In genomic region chr1:222643937-222644648, GRCh38 we compare ENCODE assay signal across 8 cellular contexts. TPM values are rescaled to one million over a fixed set of nuclear protein-coding genes. Genes with fewer than 3 reads are reported as not detected.
DNase-seq lines count a peak whose midpoint lies in the region; ATAC-seq and TF ChIP-seq lines count a peak whose summit lies in the region.

No MANE protein-coding gene starts in this region.

- WGBS in esophagus, 2 donors: 1% methylated on average over 42 of the region's 42 CpGs

- peak; percentile 98 for ATAC-seq in GM21737 (IDR thresholded peaks at IDR 0.05; ENCODE audit: unreplicated experiment)

- H3K9me3 ChIP-seq in esophagus (ENCODE audit: control insufficient read depth in 2 of 2, insufficient read depth in 1 of 2, low read depth in 1 of 2, low read length in 1 of 2): no peaks in the 10 kb centered on the region
- no peaks in the 10 kb centered on the region for H3K9me3 ChIP-seq in mucosa of rectum (ENCODE audit: control insufficient read depth in 2 of 2, low read length in 2 of 2)

- peak overlapping the region; percentile 74 to 96 for H3K4me3 ChIP-seq in esophagus (ENCODE audit: low read depth in 1 of 2, low read length in 2 of 2)
- H3K4me3 ChIP-seq in mucosa of rectum (ENCODE audit: low read length in 2 of 2): peak overlapping the region; percentile 82 to 98

- H3K4me1 ChIP-seq in esophagus (ENCODE audit: control insufficient read depth in 2 of 2, insufficient read depth in 2 of 2, low read length in 1 of 2): no peaks in the 10 kb centered on the region
- H3K4me1 ChIP-seq in mucosa of rectum (ENCODE audit: control insufficient read depth in 2 of 2, insufficient read depth in 2 of 2, low read length in 2 of 2): peaks cover 9% of the 10 kb centered on the region in 2 donors

- DNase-seq in DMS79 (lab: John Stamatoyannopoulos, UW): peak; percentile 96
- peak; percentile 92 for DNase-seq in KG1 (lab: John Stamatoyannopoulos, UW)
- DNase-seq in activated T-cell treated with anti-CD3 and anti-CD28 coated beads, Interleukin-2, amount 50 U/mL, for 48 hours: peak; percentile 98 to 99
- peak; percentile 90 to 95 for DNase-seq in stimulated activated CD8-positive, alpha-beta memory T cell treated with anti-CD3 and anti-CD28 coated beads, Interleukin-4, amount 100 ng/mL, for 4 hours (ENCODE audit: low read depth in 2 of 2, low spot score in 1 of 2)

- H3K27me3 ChIP-seq in esophagus (ENCODE audit: control insufficient read depth in 1 of 2, insufficient read depth in 2 of 2, low read length in 2 of 2) (no peaks in the 10 kb centered on the region), mucosa of rectum (ENCODE audit: control insufficient read depth in 2 of 2, insufficient read depth in 2 of 2, low read length in 2 of 2) (no peaks in the 10 kb centered on the region)

- no peaks in the 10 kb centered on the region for H3K36me3 ChIP-seq in esophagus (ENCODE audit: control insufficient read depth in 2 of 2, insufficient read depth in 2 of 2, low read length in 1 of 2)
- H3K36me3 ChIP-seq in mucosa of rectum (ENCODE audit: control insufficient read depth in 2 of 2, insufficient read depth in 2 of 2, low read length in 2 of 2): peaks cover 4 to 7% of the 10 kb centered on the region in 2 donors

- H3K9ac ChIP-seq in mucosa of rectum (ENCODE audit: low read depth in 1 of 2, low read length in 2 of 2): peak overlapping the region; percentile 91 to 94

- H3K27ac ChIP-seq in esophagus (ENCODE audit: low read depth in 2 of 2, low read length in 1 of 2) (peak overlapping the region; percentile 98), mucosa of rectum (ENCODE audit: low read depth in 2 of 2, low read length in 2 of 2) (peak overlapping the region; percentile 89 to 93)

TF ChIP-seq in PFSK-1, 5 proteins besides CTCF, POLR2A, EP300 and RAD21:
- no peak for TF ChIP-seq FOXP2 (optimal IDR thresholded peaks at IDR 0.05; ENCODE audit: borderline replicate concordance, extremely low read depth, extremely low read length, insufficient read depth)
- TF ChIP-seq, protein P1, sequence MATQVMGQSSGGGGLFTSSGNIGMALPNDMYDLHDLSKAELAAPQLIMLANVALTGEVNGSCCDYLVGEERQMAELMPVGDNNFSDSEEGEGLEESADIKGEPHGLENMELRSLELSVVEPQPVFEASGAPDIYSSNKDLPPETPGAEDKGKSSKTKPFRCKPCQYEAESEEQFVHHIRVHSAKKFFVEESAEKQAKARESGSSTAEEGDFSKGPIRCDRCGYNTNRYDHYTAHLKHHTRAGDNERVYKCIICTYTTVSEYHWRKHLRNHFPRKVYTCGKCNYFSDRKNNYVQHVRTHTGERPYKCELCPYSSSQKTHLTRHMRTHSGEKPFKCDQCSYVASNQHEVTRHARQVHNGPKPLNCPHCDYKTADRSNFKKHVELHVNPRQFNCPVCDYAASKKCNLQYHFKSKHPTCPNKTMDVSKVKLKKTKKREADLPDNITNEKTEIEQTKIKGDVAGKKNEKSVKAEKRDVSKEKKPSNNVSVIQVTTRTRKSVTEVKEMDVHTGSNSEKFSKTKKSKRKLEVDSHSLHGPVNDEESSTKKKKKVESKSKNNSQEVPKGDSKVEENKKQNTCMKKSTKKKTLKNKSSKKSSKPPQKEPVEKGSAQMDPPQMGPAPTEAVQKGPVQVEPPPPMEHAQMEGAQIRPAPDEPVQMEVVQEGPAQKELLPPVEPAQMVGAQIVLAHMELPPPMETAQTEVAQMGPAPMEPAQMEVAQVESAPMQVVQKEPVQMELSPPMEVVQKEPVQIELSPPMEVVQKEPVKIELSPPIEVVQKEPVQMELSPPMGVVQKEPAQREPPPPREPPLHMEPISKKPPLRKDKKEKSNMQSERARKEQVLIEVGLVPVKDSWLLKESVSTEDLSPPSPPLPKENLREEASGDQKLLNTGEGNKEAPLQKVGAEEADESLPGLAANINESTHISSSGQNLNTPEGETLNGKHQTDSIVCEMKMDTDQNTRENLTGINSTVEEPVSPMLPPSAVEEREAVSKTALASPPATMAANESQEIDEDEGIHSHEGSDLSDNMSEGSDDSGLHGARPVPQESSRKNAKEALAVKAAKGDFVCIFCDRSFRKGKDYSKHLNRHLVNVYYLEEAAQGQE (IDR thresholded peaks at IDR 0.05; ENCODE audit: insufficient read depth in 1 of 2, low read depth in 2 of 2, low read length in 2 of 2): no peak
- no peak for TF ChIP-seq TAF1 (IDR thresholded peaks at IDR 0.05; ENCODE audit: borderline replicate concordance, insufficient read depth, low read length)
- TF ChIP-seq SIN3A (IDR thresholded peaks at IDR 0.05; ENCODE audit: borderline replicate concordance, insufficient read depth, low read length): no peak; the same call in 1 of the 2 replicates
- peak; percentile 81 for TF ChIP-seq POLR2AphosphoS5 (IDR thresholded peaks at IDR 0.05; ENCODE audit: low read depth, low read length)

RNA-seq across cellular contexts. Expression of gene MIA3, which starts 26.2 kb away (rescaled TPM):
- polyA plus RNA-seq in PFSK-1 (2012; ENCODE audit: insufficient read length, low read depth): 44.3 TPM
- 10 to 100 TPM; 17.3 to 18.2 TPM for polyA plus RNA-seq in esophagus

RNA-seq across cellular contexts. Expression of gene TAF1A, which starts 54.4 kb away (rescaled TPM):
- polyA plus RNA-seq in PFSK-1 (2012; ENCODE audit: insufficient read length, low read depth): 3.1 TPM
- polyA plus RNA-seq in esophagus: 1 to 10 TPM; 1.2 to 2.2 TPM

Comparison
In these comparisons a context has a peak if more than half of its experiments do, and no peak if none do; other contexts are left out.
1. Peak in every context shown above with its lines: DNase-seq, ATAC-seq, H3K4me3 ChIP-seq and H3K27ac ChIP-seq.